1 cellular context compared by ENCODE assay signal in genomic region chr13:41960700-41961697, GRCh38.
TF ChIP-seq lines count a peak whose summit lies in the region.

TSS of gene VWA8 (minus strand) at chr13:41961109. CDS start at chr13:41961015, 94 bp downstream.

TF ChIP-seq in K562, 482 proteins besides CTCF, POLR2A, EP300 and RAD21 (continued from another document and continues in another):
- 0 out of 2 replicates have a peak, but pooled peaks have one; percentile 25 for TF ChIP-seq FOXK1 (CRISPR knock-in tag; IDR thresholded peaks at IDR 0.05; ENCODE audit: borderline replicate concordance)
- TF ChIP-seq ETV5 (CRISPR knock-in tag; IDR thresholded peaks at IDR 0.05; ENCODE audit: low read depth): peak; percentile 73
- peak; percentile 76; the same call in 1 of the 2 replicates for TF ChIP-seq PHF8 (IDR thresholded peaks at IDR 0.05; ENCODE audit: borderline replicate concordance, low read length)
- peak; percentile 89 for TF ChIP-seq POLR2G (IDR thresholded peaks at IDR 0.05; ENCODE audit: low read depth, low read length)
- peak; percentile 21 for TF ChIP-seq ZBTB33 (CRISPR knock-in tag; IDR thresholded peaks at IDR 0.05)
- no peak for TF ChIP-seq RREB1 (CRISPR knock-in tag; IDR thresholded peaks at IDR 0.05)
- no peak for TF ChIP-seq CREB3 (tag; conservative IDR thresholded peaks at IDR 0.05; ENCODE audit: low read depth)
- no peak for TF ChIP-seq ZNF239 (CRISPR knock-in tag; IDR thresholded peaks at IDR 0.05)
- 0 out of 2 replicates have a peak, but pooled peaks have one; percentile 16 for TF ChIP-seq TAF7 (tag; IDR thresholded peaks at IDR 0.05)
- peak; percentile 71 for TF ChIP-seq HCFC1 (IDR thresholded peaks at IDR 0.05; ENCODE audit: low read depth, low read length)
- peak; percentile 78 for TF ChIP-seq C11orf30 (IDR thresholded peaks at IDR 0.05; ENCODE audit: low read depth)
- peak; percentile 50; the same call in 1 of the 2 replicates for TF ChIP-seq DIDO1 (tag; IDR thresholded peaks at IDR 0.05; ENCODE audit: low read depth)
- peak; percentile 81 for TF ChIP-seq SMAD4 (CRISPR knock-in tag; conservative IDR thresholded peaks at IDR 0.05)
- no peak; the same call in 1 of the 2 replicates for TF ChIP-seq AFF4 (CRISPR knock-in tag; IDR thresholded peaks at IDR 0.05)
- TF ChIP-seq SOX6 (IDR thresholded peaks at IDR 0.05): 0 out of 2 replicates have a peak, but pooled peaks have one; percentile 16
- TF ChIP-seq MYC (IDR thresholded peaks at IDR 0.05; ENCODE audit: low read depth, low read length): peak; percentile 60
- TF ChIP-seq MYC (CRISPR knock-in tag; IDR thresholded peaks at IDR 0.05; ENCODE audit: borderline replicate concordance, low read depth): no peak
- TF ChIP-seq, protein P1, sequence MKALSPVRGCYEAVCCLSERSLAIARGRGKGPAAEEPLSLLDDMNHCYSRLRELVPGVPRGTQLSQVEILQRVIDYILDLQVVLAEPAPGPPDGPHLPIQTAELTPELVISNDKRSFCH (CRISPR knock-in tag; IDR thresholded peaks at IDR 0.05): no peak
- TF ChIP-seq, protein P1 (tag; IDR thresholded peaks at IDR 0.05): 0 out of 2 replicates have a peak, but pooled peaks have one; percentile 19
- TF ChIP-seq ZNF232 (CRISPR knock-in tag; IDR thresholded peaks at IDR 0.05): 0 out of 2 replicates have a peak, but pooled peaks have one; percentile 38
- TF ChIP-seq, protein P2, sequence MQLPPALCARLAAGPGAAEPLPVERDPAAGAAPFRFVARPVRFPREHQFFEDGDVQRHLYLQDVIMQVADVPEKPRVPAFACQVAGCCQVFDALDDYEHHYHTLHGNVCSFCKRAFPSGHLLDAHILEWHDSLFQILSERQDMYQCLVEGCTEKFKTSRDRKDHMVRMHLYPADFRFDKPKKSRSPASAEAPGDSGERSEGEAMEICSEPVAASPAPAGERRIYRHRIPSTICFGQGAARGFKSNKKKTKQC (CRISPR knock-in tag; IDR thresholded peaks at IDR 0.05): no peak; the same call in 1 of the 2 replicates
- no peak for TF ChIP-seq PHF21A (IDR thresholded peaks at IDR 0.05; ENCODE audit: borderline replicate concordance, low read depth)
- peak; percentile 76 for TF ChIP-seq CXXC5 (CRISPR knock-in tag; IDR thresholded peaks at IDR 0.05)
- peak in 2 of 3 experiments; percentile 67 to 70 for TF ChIP-seq YY1 (IDR thresholded peaks at IDR 0.05; ENCODE audit: borderline replicate concordance in 1 of 3, control insufficient read depth in 1 of 3, extremely low read depth in 1 of 3, insufficient read depth in 3 of 3, insufficient read length in 1 of 3, insufficient replicate concordance in 2 of 3, low read depth in 1 of 3, low read length in 2 of 3)
- TF ChIP-seq AFF1 (IDR thresholded peaks at IDR 0.05; ENCODE audit: low read depth in 1 of 2, partially characterized antibody in 2 of 2): peak in 1 of 2 experiments; percentile 37
- 0 out of 2 replicates have a peak, but pooled peaks have one; percentile 42 for TF ChIP-seq MTA3 (IDR thresholded peaks at IDR 0.05; ENCODE audit: borderline replicate concordance)
- TF ChIP-seq ZNF75A (CRISPR knock-in tag; IDR thresholded peaks at IDR 0.05): no peak
- TF ChIP-seq MAZ (CRISPR knock-in tag; conservative IDR thresholded peaks at IDR 0.05 in 1 of 2, IDR thresholded peaks at IDR 0.05 in 1 of 2): peak; percentile 67 to 78; a peak in 3 of 4 replicates
- peak; percentile 25; the same call in 1 of the 2 replicates for TF ChIP-seq ATF7 (IDR thresholded peaks at IDR 0.05)
- no peak for TF ChIP-seq MTA2 (IDR thresholded peaks at IDR 0.05; ENCODE audit: low read depth)
- peak; percentile 64 for TF ChIP-seq RB1 (IDR thresholded peaks at IDR 0.05; ENCODE audit: low read depth)
- 0 out of 2 replicates have a peak, but pooled peaks have one; percentile 19 for TF ChIP-seq NKRF (IDR thresholded peaks at IDR 0.05; ENCODE audit: borderline replicate concordance)
- TF ChIP-seq ZNF143 (CRISPR knock-in tag; IDR thresholded peaks at IDR 0.05): peak; percentile 21; the same call in 1 of the 2 replicates
- TF ChIP-seq L3MBTL2 (IDR thresholded peaks at IDR 0.05): peak; percentile 62; the same call in 1 of the 2 replicates
- peak; percentile 85 for TF ChIP-seq RBFOX2 (IDR thresholded peaks at IDR 0.05; ENCODE audit: low read depth, low read length)
- TF ChIP-seq DPF2 (IDR thresholded peaks at IDR 0.05): no peak
- TF ChIP-seq ZNF785 (CRISPR knock-in tag; IDR thresholded peaks at IDR 0.05): no peak
